8 cellular contexts compared by ENCODE assay signal in the genomic region with DNA sequence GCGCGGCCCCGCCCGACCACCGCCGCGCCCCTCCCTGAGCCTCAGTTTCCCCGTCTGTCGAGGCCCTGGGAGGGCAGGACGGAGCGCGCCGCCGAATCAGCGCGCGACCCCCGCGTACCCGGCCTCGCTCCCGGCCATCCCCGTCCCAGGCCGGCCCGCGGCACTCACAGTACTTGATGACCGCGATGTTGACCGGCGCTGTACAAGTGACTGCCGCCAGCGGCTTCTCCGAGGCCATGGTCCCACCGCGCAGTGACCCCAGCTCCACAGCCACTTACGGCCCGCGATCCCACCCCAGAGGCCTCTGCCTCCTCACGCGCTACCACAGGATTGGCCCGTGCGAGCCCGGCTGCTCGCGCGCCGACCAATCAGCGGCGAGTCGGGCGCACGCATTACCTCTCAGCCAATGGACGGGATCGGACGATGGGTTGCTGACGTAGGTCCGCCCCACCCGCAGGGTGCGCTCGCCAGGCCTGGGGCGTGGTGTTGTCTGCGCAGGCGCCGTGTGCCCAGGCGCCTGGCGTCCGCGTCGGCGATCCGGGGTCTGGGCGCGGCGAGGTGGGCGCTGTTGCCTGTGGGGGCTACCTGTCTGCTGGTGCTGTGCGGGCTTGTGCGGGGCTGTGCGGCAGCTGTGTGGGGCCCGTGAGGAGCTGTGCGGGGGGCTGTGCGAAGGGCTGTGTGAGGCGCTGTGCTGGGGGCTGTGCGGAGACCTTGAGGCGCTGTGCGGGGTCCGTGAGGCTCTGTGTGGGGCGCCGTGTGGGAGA. TPM values are rescaled to one million over a fixed set of nuclear protein-coding genes. Genes with fewer than 3 reads are reported as not detected.
A peak's percentile ranks its signal among the peaks of the same experiment; 100 is the strongest.
DNase-seq lines count a peak whose midpoint lies in the region; ATAC-seq and TF ChIP-seq lines count a peak whose summit lies in the region.

A gene with protein sequence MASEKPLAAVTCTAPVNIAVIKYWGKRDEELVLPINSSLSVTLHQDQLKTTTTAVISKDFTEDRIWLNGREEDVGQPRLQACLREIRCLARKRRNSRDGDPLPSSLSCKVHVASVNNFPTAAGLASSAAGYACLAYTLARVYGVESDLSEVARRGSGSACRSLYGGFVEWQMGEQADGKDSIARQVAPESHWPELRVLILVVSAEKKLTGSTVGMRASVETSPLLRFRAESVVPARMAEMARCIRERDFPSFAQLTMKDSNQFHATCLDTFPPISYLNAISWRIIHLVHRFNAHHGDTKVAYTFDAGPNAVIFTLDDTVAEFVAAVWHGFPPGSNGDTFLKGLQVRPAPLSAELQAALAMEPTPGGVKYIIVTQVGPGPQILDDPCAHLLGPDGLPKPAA (minus strand): TSS at position 249 of the 764 bp plus-strand sequence. CDS start 11 bp downstream, at position 238.

- ATAC-seq in HG02852 (IDR thresholded peaks at IDR 0.05; ENCODE audit: unreplicated experiment) (peak; percentile 94), left cardiac atrium (peak; percentile 99)

- peaks cover 21% of the 10 kb centered on the region for H3K4me1 Mint-ChIP-seq in T-helper 1 cell treated with Interleukin-12 subunit alpha and Interleukin-12 subunit beta and Interleukin-4 antibody, amounts not matched to agents 30 μg/mL and 1 μg/mL, for 36 hours (ENCODE audit: low read depth)
- H3K4me1 Mint-ChIP-seq in progenitor cell of endocrine pancreas (ENCODE audit: low read depth) = peaks cover 6% of the 10 kb centered on the region

- H3K9me3 Mint-ChIP-seq in T-helper 1 cell treated with Interleukin-12 subunit alpha and Interleukin-12 subunit beta and Interleukin-4 antibody, amounts not matched to agents 30 μg/mL and 1 μg/mL, for 36 hours = no peaks in the 10 kb centered on the region
- H3K9me3 Mint-ChIP-seq in progenitor cell of endocrine pancreas (ENCODE audit: low read depth) = no peaks in the 10 kb centered on the region

- TF ChIP-seq CTCF in GM13976 (IDR thresholded peaks at IDR 0.05; ENCODE audit: borderline replicate concordance, control extremely low read depth, extremely low read depth, insufficient read depth, missing control alignments) (no peak), progenitor cell of endocrine pancreas (IDR thresholded peaks at IDR 0.05; ENCODE audit: unreplicated experiment) (no peak)

- H3K36me3 Mint-ChIP-seq in T-helper 1 cell treated with Interleukin-12 subunit alpha and Interleukin-12 subunit beta and Interleukin-4 antibody, amounts not matched to agents 30 μg/mL and 1 μg/mL, for 36 hours (ENCODE audit: low read depth) = peaks cover 7% of the 10 kb centered on the region
- peaks cover 4% of the 10 kb centered on the region for H3K36me3 Mint-ChIP-seq in progenitor cell of endocrine pancreas (ENCODE audit: insufficient read depth)

- intact Hi-C loops in left cardiac atrium (cut with DNase I) = no loop called here

- peak within 1 kb of the TSS; percentile 96 for H3K4me3 Mint-ChIP-seq in T-helper 1 cell treated with Interleukin-12 subunit alpha and Interleukin-12 subunit beta and Interleukin-4 antibody, amounts not matched to agents 30 μg/mL and 1 μg/mL, for 36 hours
- H3K4me3 Mint-ChIP-seq in progenitor cell of endocrine pancreas (ENCODE audit: low read depth) = peak within 1 kb of the TSS; percentile 89

- H3K27me3 Mint-ChIP-seq in T-helper 1 cell treated with Interleukin-12 subunit alpha and Interleukin-12 subunit beta and Interleukin-4 antibody, amounts not matched to agents 30 μg/mL and 1 μg/mL, for 36 hours (ENCODE audit: low read depth) = no peaks in the 10 kb centered on the region
- H3K27me3 Mint-ChIP-seq in progenitor cell of endocrine pancreas = no peaks in the 10 kb centered on the region

- peak within 1 kb of the TSS; percentile 96 for H3K27ac Mint-ChIP-seq in T-helper 1 cell treated with Interleukin-12 subunit alpha and Interleukin-12 subunit beta and Interleukin-4 antibody, amounts not matched to agents 30 μg/mL and 1 μg/mL, for 36 hours
- peak within 1 kb of the TSS; percentile 93 for H3K27ac Mint-ChIP-seq in progenitor cell of endocrine pancreas

- DNase-seq in GM13976 (ENCODE audit: low spot score) (peak; percentile 100), NCI-H146 (lab: John Stamatoyannopoulos, UW) (peak; percentile 95), amniotic stem cell (lab: John Stamatoyannopoulos, UW) (peak; percentile 94), left cardiac atrium (peak; percentile 98), progenitor cell of endocrine pancreas (ENCODE audit: low spot score, unreplicated experiment) (peak; percentile 95), ureter (ENCODE audit: low spot score) (peak; percentile 97)

- in situ Hi-C loops in GM13976 (cut with MboI; ENCODE audit: low sequenced_read_pairs, unreplicated experiment) = no loop called here

RNA-seq across cellular contexts. Expression of the gene that starts here (rescaled TPM):
- total RNA-seq in left cardiac atrium = 10 to 100 TPM; 31.3 to 32.9 TPM
- total RNA-seq in progenitor cell of endocrine pancreas = 78.1 and 78.5 TPM in 2 replicates
- 43.9 TPM for total RNA-seq in ureter

Comparison
In these comparisons a context has a peak if more than half of its experiments do, and no peak if none do; other contexts are left out.
1. Peak in every context shown above with its lines: DNase-seq and ATAC-seq.